ENCODE assay signal across 22 cellular contexts in the genomic region with DNA sequence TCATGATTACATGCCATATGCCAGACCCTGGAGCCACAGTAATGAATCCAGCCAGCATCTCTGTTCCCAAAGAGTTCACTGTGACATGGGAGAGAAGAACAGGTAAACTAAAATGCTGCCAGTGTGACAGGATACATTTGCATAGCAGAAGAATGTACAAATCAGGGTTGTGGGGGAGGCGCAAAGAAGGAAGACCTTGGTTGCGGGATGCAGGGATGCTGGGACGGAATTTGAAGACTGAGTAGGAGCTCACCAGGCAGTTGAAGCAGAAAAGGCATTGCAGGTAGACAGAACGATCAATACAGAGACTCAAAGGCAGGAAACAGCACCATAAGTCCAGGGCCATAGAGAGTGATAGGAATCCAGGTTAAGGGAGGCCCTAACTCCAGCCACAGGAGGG.
"Had no signal": no experiment of that assay in that cellular context is flagged by ENCODE, and none has a peak within 500 bp of the region (broad histone marks: within the 10 kb centered on the region; RNA-seq: fewer than 3 reads in every experiment).

No MANE protein-coding gene starts in this region.

- H3K36me3 ChIP-seq: prostate gland, spleen, transverse colon, upper lobe of right lung, uterus had no signal

- H3K27ac ChIP-seq: prostate gland, skin epidermis, spleen, transverse colon, upper lobe of right lung, uterus had no signal

- H3K4me1 Mint-ChIP-seq: immature natural killer cell, mesothelial cell of epicardium had no signal

- H3K4me3 Mint-ChIP-seq: immature natural killer cell; mesothelial cell of epicardium; natural killer cell treated with Interleukin-12 subunit alpha and Interleukin-12 subunit beta and Interleukin-15 and Interleukin-18, amount 100 ng/mL, for 72 hours; neural crest cell; stimulated activated naive B cell treated with anti-CD40 and anti-IgM and Interleukin-4, amounts not matched to agents 10 μg/mL and 1 μg/mL and 100 μg/mL, for 72 hours; stimulated activated naive CD8-positive, alpha-beta T cell treated with anti-CD3 and anti-CD28 coated beads, Interleukin-15, Interleukin-2, amounts not matched to agents 100 ng/mL and 50 ng/mL, for 24 hours had no signal

- H3K4me3 ChIP-seq: lung, mucosa of descending colon, prostate gland, skin epidermis, spleen, transverse colon, upper lobe of right lung, uterus had no signal

- ATAC-seq: left lobe of liver; mucosa of descending colon; natural killer cell treated with Interleukin-12 subunit alpha and Interleukin-12 subunit beta and Interleukin-15 and Interleukin-18, amount 100 ng/mL, for 72 hours; right cardiac atrium; stimulated activated naive B cell treated with anti-CD40 and anti-IgM and Interleukin-4, amounts not matched to agents 10 μg/mL and 1 μg/mL and 100 μg/mL, for 72 hours; upper lobe of right lung had no signal

- H3K9me3 Mint-ChIP-seq: immature natural killer cell; mesothelial cell of epicardium; natural killer cell treated with Interleukin-12 subunit alpha and Interleukin-12 subunit beta and Interleukin-15 and Interleukin-18, amount 100 ng/mL, for 72 hours; neural crest cell; stimulated activated naive CD8-positive, alpha-beta T cell treated with anti-CD3 and anti-CD28 coated beads, Interleukin-15, Interleukin-2, amounts not matched to agents 100 ng/mL and 50 ng/mL, for 24 hours had no signal

- DNase-seq: cortex of kidney; effector CD4-positive, alpha-beta T cell; immature natural killer cell; islet precursor cell; kidney glomerular epithelial cell; mesenchymal stem cell; mucosa of descending colon; right cardiac atrium; stimulated activated CD4-positive, alpha-beta T cell treated with anti-CD3 and anti-CD28 coated beads, Interleukin-4, amount 100 ng/mL, for 4 hours; stimulated activated naive B cell treated with anti-CD40 and anti-IgM and Interleukin-4, amounts not matched to agents 10 μg/mL and 1 μg/mL and 100 μg/mL, for 72 hours; transverse colon; upper lobe of right lung; uterus had no signal

- H3K9me3 ChIP-seq: mucosa of descending colon, prostate gland, spleen, transverse colon, upper lobe of right lung, uterus had no signal

- H3K27ac Mint-ChIP-seq: immature natural killer cell; mesothelial cell of epicardium; natural killer cell treated with Interleukin-12 subunit alpha and Interleukin-12 subunit beta and Interleukin-15 and Interleukin-18, amount 100 ng/mL, for 72 hours; stimulated activated naive B cell treated with anti-CD40 and anti-IgM and Interleukin-4, amounts not matched to agents 10 μg/mL and 1 μg/mL and 100 μg/mL, for 72 hours; stimulated activated naive CD8-positive, alpha-beta T cell treated with anti-CD3 and anti-CD28 coated beads, Interleukin-15, Interleukin-2, amounts not matched to agents 100 ng/mL and 50 ng/mL, for 24 hours had no signal

- H3K4me1 ChIP-seq: prostate gland, transverse colon, upper lobe of right lung, uterus had no signal

- H3K36me3 Mint-ChIP-seq: immature natural killer cell; mesothelial cell of epicardium; natural killer cell treated with Interleukin-12 subunit alpha and Interleukin-12 subunit beta and Interleukin-15 and Interleukin-18, amount 100 ng/mL, for 72 hours had no signal

- H3K27me3 ChIP-seq: upper lobe of right lung had no signal
